In the genomic region with DNA sequence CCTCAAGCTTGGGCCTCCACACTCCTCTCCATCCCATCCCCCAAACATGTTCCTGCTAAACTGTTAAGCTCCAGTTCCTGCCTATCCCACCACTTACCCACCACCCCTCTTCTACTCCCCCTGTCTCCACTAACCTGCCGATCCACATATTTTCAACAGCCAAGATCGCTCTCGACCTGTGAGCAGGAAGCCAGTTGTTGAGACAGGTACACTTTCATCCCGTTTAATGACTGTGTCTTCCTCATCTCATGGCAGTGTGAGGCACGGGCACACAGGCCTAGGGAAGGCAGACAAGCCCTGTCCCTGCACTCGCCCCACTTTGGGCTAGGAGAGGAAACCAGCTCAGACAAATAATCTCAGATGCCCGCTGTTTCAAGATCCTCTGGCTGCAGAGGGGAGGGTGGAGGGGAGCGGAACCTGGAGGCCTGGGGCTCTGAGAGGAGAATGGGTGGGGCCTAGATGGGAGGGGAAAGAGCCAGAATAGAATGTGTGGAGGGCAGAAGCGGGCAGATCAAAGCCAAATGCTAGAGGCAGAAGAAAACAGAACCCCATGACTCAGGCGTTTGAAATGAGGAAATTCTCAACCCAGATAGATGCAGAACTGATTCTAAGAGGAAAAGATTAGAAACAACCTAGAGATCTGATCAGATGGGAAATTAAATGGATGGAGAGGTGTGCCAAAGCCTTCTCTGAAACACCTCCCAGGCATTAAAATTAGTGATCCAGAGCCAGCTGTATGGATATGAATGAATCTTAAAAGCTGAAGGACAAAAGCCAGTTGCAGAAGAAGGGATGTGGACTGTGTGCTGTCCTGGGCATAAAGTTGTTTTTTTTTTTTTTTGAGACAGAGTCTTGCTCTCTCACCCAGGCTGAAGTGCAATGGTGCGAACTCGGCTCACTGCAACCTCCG, we compare ENCODE assay signal across 8 cellular contexts. TPM values are rescaled to one million over a fixed set of nuclear protein-coding genes. Genes with fewer than 3 reads are reported as not detected.
A peak's percentile ranks its signal among the peaks of the same experiment; 100 is the strongest.
DNase-seq lines count a peak whose midpoint lies in the region; ATAC-seq and TF ChIP-seq lines count a peak whose summit lies in the region.

No MANE protein-coding gene starts in this region.

- TF ChIP-seq POLR2A in breast epithelium (IDR thresholded peaks at IDR 0.05) = no peak

- peak overlapping the region in 1 of 3 donors; percentile 3 for H3K4me3 ChIP-seq in breast epithelium

- no peaks in the 10 kb centered on the region for H3K36me3 ChIP-seq in breast epithelium

- TF ChIP-seq CTCF in breast epithelium (IDR thresholded peaks at IDR 0.05) = no peak

- H3K9me3 ChIP-seq in breast epithelium = no peaks in the 10 kb centered on the region

- ATAC-seq in left colon (peak; percentile 62), HG02852 (IDR thresholded peaks at IDR 0.05; ENCODE audit: unreplicated experiment) (no peak), GM21447 (IDR thresholded peaks at IDR 0.05; ENCODE audit: unreplicated experiment) (no peak)

- intact Hi-C loops in breast epithelium (cut with DNase I; ENCODE audit: low total_unique reads) (no loop called here), left colon (cut with DNase I, micrococcal nuclease) (no loop called here)

- H3K27me3 ChIP-seq in breast epithelium = no peaks in the 10 kb centered on the region

- peak overlapping the region; percentile 49 to 70 for H3K27ac ChIP-seq in breast epithelium

- no peaks in the 10 kb centered on the region for H3K4me1 ChIP-seq in breast epithelium

- DNase-seq in HPDE6-E6E7 (ENCODE audit: extremely low spot score) (peak; percentile 76), T-helper 22 cell (ENCODE audit: low read depth) (peak; percentile 6), breast epithelium (ENCODE audit: low spot score in 2 of 2) (peak in 1 of 2 donors; percentile 46), left colon (peak; percentile 66 to 87), NCI-H345 (lab: John Stamatoyannopoulos, UW) (no peak)
- peak; percentile 7 for DNase-seq in stimulated activated CD8-positive, alpha-beta memory T cell treated with anti-CD3 and anti-CD28 coated beads, Interleukin-12 subunit alpha, Interleukin-12 subunit beta, amount 100 ng/mL, for 4 hours (ENCODE audit: low read depth)

RNA-seq across cellular contexts. Expression of a gene that starts 16.9 kb away (rescaled TPM):
- total RNA-seq in breast epithelium (1 to 10 TPM in 2 of 3 donors, under 1 TPM in 1; 0.80 to 2.0 (median 2.0) TPM), left colon (10 to 100 TPM; 22.6 to 44.9 TPM)

RNA-seq across cellular contexts. Expression of a gene that starts 42.9 kb away (rescaled TPM):
- total RNA-seq in breast epithelium = 10 to 100 TPM; 29.0 to 89.8 (median 36.4) TPM
- total RNA-seq in left colon = 10 to 100 TPM in 1 of 2 donors, 1 to 10 TPM in 1; 6.3 to 27.4 TPM

Comparison
In these comparisons a context has a peak if more than half of its experiments do, and no peak if none do; other contexts are left out.
1. RNA of a gene that starts 16.9 kb away (total RNA-seq): 22.6 to 44.9 TPM in left colon; 0.80 to 2.0 TPM in breast epithelium; every median in the first group is over 4 times any median in the second.